In the genomic region with DNA sequence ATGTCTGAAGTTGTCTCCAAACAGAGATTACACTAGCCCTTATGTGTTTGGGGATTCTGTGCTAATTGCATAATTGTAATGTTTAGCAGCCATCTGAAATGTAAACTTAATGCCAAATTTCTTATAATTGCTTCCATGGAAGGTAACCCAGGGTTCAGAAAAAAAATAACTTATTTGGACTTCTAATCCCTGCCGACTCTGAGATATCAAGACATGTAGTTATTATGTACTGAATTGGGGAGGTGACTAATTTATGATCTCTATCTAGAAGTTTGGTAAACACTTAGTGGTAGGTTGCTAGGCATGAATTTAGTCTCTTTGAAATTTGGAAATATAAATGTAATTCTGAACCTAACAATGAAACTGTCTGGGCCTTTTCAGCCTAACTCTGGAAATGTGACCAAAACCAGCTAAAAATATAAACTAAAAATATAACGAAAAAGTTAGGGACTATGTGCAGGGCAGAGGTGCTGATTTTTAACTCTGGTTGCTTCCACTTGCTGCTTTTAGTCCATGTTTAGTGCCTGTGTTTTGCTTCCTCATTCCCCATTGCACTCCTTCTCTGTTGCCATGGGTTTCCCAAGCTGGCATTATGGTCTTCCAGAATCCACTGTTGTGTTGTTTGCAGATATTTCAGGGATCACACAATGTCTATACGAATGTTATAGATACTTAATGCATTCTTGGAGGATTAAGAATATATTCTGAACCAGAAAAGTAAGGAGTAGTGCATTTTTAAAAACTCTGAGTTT, we compare ENCODE assay signal across 19 cellular contexts. TPM values are rescaled to one million over a fixed set of nuclear protein-coding genes. Genes with fewer than 3 reads are reported as not detected.
DNase-seq lines count a peak whose midpoint lies in the region; ATAC-seq and TF ChIP-seq lines count a peak whose summit lies in the region.
"Had no signal": no experiment of that assay in that cellular context is flagged by ENCODE, and none has a peak within 500 bp of the region (broad histone marks: within the 10 kb centered on the region; RNA-seq: fewer than 3 reads in every experiment).

No MANE protein-coding gene starts in this region.

- TF ChIP-seq CTCF in left lung (IDR thresholded peaks at IDR 0.05) (no peak), tibial artery (IDR thresholded peaks at IDR 0.05) (no peak)

- H3K36me3 ChIP-seq in left lung (no peaks in the 10 kb centered on the region), tibial artery (no peaks in the 10 kb centered on the region)
- H3K36me3 ChIP-seq: thyroid gland had no signal

- H3K27me3 ChIP-seq in left lung (no peaks in the 10 kb centered on the region), tibial artery (no peaks in the 10 kb centered on the region)
- H3K27me3 ChIP-seq: thyroid gland had no signal

- ATAC-seq in left lung (peak; percentile 77), GM19463 (IDR thresholded peaks at IDR 0.05; ENCODE audit: unreplicated experiment) (no peak)
- ATAC-seq: activated CD8-positive, alpha-beta T cell treated with anti-CD3 and anti-CD28 coated beads, Interleukin-2, amount 10 ng/mL, durations not matched to agents 7 days and 5 days had no signal

- H3K4me3 ChIP-seq in left lung (no peak overlapping the region), tibial artery (peak overlapping the region in 1 of 2 donors; percentile 4)
- H3K4me3 ChIP-seq: thyroid gland had no signal

- H3K9me3 ChIP-seq in left lung (no peaks in the 10 kb centered on the region), tibial artery (no peaks in the 10 kb centered on the region)
- H3K9me3 ChIP-seq: thyroid gland had no signal

- intact Hi-C loops in left lung (cut with DNase I) (no loop called here), tibial artery (cut with DNase I; ENCODE audit: low total_unique reads) (no loop called here)

- H3K27ac ChIP-seq in left lung: peak overlapping the region in 1 of 2 donors; percentile 4
- H3K27ac ChIP-seq in tibial artery: peak overlapping the region; percentile 48 to 65
- H3K27ac ChIP-seq: 22Rv1, C4-2B, thyroid gland, VCaP had no signal

- H3K4me1 ChIP-seq in left lung (peaks cover 0 to 11% of the 10 kb centered on the region in 2 donors), tibial artery (peaks cover 0 to 41% (median 16%) of the 10 kb centered on the region in 4 donors)

- DNase-seq in DMS53 (lab: John Stamatoyannopoulos, UW) (peak; percentile 45), DMS53 treated with DMSO at 0.1 percent for 48 hours (lab: John Stamatoyannopoulos, UW; ENCODE audit: unreplicated experiment) (no peak), amniotic epithelial cell (ENCODE audit: low read depth) (peak; percentile 52), left lung (no peak), tibial artery (no peak), ureter (ENCODE audit: low spot score) (no peak), D341Med (ENCODE audit: low spot score) (no peak)
- DNase-seq: activated CD8-positive, alpha-beta T cell treated with anti-CD3 and anti-CD28 coated beads, Interleukin-2, amount 10 ng/mL, durations not matched to agents 7 days and 5 days; caudate nucleus; DND-41; endodermal cell; NCI-H1092; NCI-H82; SW 1271; thyroid gland had no signal

RNA-seq across cellular contexts. Expression of gene MCU, which starts 54.8 kb away (rescaled TPM):
- total RNA-seq in left lung (10 to 100 TPM; 39.4 to 48.8 TPM), ureter (40.1 TPM)

Comparison
In these comparisons a context has a peak if more than half of its experiments do, and no peak if none do; other contexts are left out.
1. DNase-seq: peak in DMS53 (single experiment) and amniotic epithelial cell (single experiment); none in DMS53 treated with DMSO at 0.1 percent for 48 hours (single experiment), left lung (0 of 2), tibial artery (0 of 2), ureter (single experiment) and D341Med (single experiment).